In genomic region chr15:70494529-70494860, GRCh38 we compare ENCODE assay signal across 12 cellular contexts.
A peak's percentile ranks its signal among the peaks of the same experiment; 100 is the strongest.
DNase-seq lines count a peak whose midpoint lies in the region; ATAC-seq, FAIRE-seq and TF ChIP-seq lines count a peak whose summit lies in the region.
"Had no signal": no experiment of that assay in that cellular context is flagged by ENCODE, and none has a peak within 500 bp of the region (broad histone marks: within the 10 kb centered on the region; RNA-seq: fewer than 3 reads in every experiment).

No MANE protein-coding gene starts in this region.

- no peak overlapping the region for H3K4me3 ChIP-seq in tibial nerve
- no peak overlapping the region for H3K4me3 ChIP-seq in HepG2 (replicated peaks in 1 of 3; ENCODE audit: insufficient read depth in 1 of 3, low read depth in 2 of 3, low read length in 3 of 3)
- H3K4me3 ChIP-seq: sigmoid colon had no signal

- H4K20me1 ChIP-seq in HepG2 (ENCODE audit: insufficient read depth, low read length) = no peaks in the 10 kb centered on the region

- no peaks in the 10 kb centered on the region for H3K36me3 ChIP-seq in tibial nerve
- no peaks in the 10 kb centered on the region for H3K36me3 ChIP-seq in HepG2 (replicated peaks in 1 of 2; ENCODE audit: control insufficient read depth in 1 of 2, insufficient read depth in 2 of 2, low read length in 2 of 2)
- H3K36me3 ChIP-seq: sigmoid colon had no signal

- H3K4me1 ChIP-seq in tibial nerve (peaks cover 0 to 41% (median 27%) of the 10 kb centered on the region in 4 donors), HepG2 (ENCODE audit: insufficient read depth, low read length) (peaks cover 15% of the 10 kb centered on the region)

- no peak for TF ChIP-seq CTCF in tibial nerve (IDR thresholded peaks at IDR 0.05)
- TF ChIP-seq CTCF in HepG2 (CRISPR knock-in tag; IDR thresholded peaks at IDR 0.05) = no peak

- H3K4me3 Mint-ChIP-seq in activated naive CD4-positive, alpha-beta T cell treated with anti-CD3 and anti-CD28 coated beads, Interleukin-2, amount 50 U/mL, for 24 hours = no peak overlapping the region
- no peak overlapping the region for H3K4me3 Mint-ChIP-seq in activated T-helper 1 cell treated with anti-CD3 and anti-CD28 coated beads, Interleukin-12 subunit alpha, Interleukin-12 subunit beta, Interleukin-2, Interleukin-4 antibody, amounts not matched to agents 30 ng/mL and 10 ng/mL and 1 ng/mL, durations not matched to agents 14 hours and 24 hours and 36 hours
- peak overlapping the region in 3 of 5 donors; percentile 30 to 37 (median 30) for H3K4me3 Mint-ChIP-seq in immature natural killer cell
- H3K4me3 Mint-ChIP-seq: central memory CD8-positive, alpha-beta T cell had no signal

- H3K9me3 Mint-ChIP-seq in activated naive CD4-positive, alpha-beta T cell treated with anti-CD3 and anti-CD28 coated beads, Interleukin-2, amount 50 U/mL, for 24 hours = no peaks in the 10 kb centered on the region
- no peaks in the 10 kb centered on the region for H3K9me3 Mint-ChIP-seq in activated naive CD4-positive, alpha-beta T cell treated with anti-CD3 and anti-CD28 coated beads, Interleukin-2, amount 50 U/mL, for 72 hours
- no peaks in the 10 kb centered on the region for H3K9me3 Mint-ChIP-seq in activated T-helper 1 cell treated with anti-CD3 and anti-CD28 coated beads, Interleukin-12 subunit alpha, Interleukin-12 subunit beta, Interleukin-2, Interleukin-4 antibody, amounts not matched to agents 30 ng/mL and 10 ng/mL and 1 ng/mL, durations not matched to agents 14 hours and 24 hours and 36 hours
- no peaks in the 10 kb centered on the region for H3K9me3 Mint-ChIP-seq in immature natural killer cell
- H3K9me3 Mint-ChIP-seq: central memory CD8-positive, alpha-beta T cell had no signal

- no peak overlapping the region for H3K9ac ChIP-seq in HepG2 (ENCODE audit: insufficient read depth, low read depth, low read length)

- no peaks in the 10 kb centered on the region for H3K27me3 Mint-ChIP-seq in activated naive CD4-positive, alpha-beta T cell treated with anti-CD3 and anti-CD28 coated beads, Interleukin-2, amount 50 U/mL, for 24 hours
- H3K27me3 Mint-ChIP-seq in activated T-helper 1 cell treated with anti-CD3 and anti-CD28 coated beads, Interleukin-12 subunit alpha, Interleukin-12 subunit beta, Interleukin-2, Interleukin-4 antibody, amounts not matched to agents 30 ng/mL and 10 ng/mL and 1 ng/mL, durations not matched to agents 14 hours and 24 hours and 36 hours (ENCODE audit: insufficient read depth) = peaks cover 24% of the 10 kb centered on the region
- peaks cover 17 to 40% (median 34%) of the 10 kb centered on the region in 3 donors for H3K27me3 Mint-ChIP-seq in immature natural killer cell (ENCODE audit: low read depth in 3 of 3)
- H3K27me3 Mint-ChIP-seq: central memory CD8-positive, alpha-beta T cell had no signal

- no peak overlapping the region for H2AFZ ChIP-seq in HepG2 (ENCODE audit: low read length)

- H3K27ac Mint-ChIP-seq in activated naive CD4-positive, alpha-beta T cell treated with anti-CD3 and anti-CD28 coated beads, Interleukin-2, amount 50 U/mL, for 24 hours = peak overlapping the region; percentile 89
- peak overlapping the region in 1 of 2 donors; percentile 27 for H3K27ac Mint-ChIP-seq in activated naive CD4-positive, alpha-beta T cell treated with anti-CD3 and anti-CD28 coated beads, Interleukin-2, amount 50 U/mL, for 72 hours
- H3K27ac Mint-ChIP-seq in activated T-helper 1 cell treated with anti-CD3 and anti-CD28 coated beads, Interleukin-12 subunit alpha, Interleukin-12 subunit beta, Interleukin-2, Interleukin-4 antibody, amounts not matched to agents 30 ng/mL and 10 ng/mL and 1 ng/mL, durations not matched to agents 14 hours and 24 hours and 36 hours = peak overlapping the region; percentile 41
- H3K27ac Mint-ChIP-seq in immature natural killer cell = peak overlapping the region in 1 of 6 donors; percentile 16

- TF ChIP-seq EP300 in tibial nerve (IDR thresholded peaks at IDR 0.05) (no peak), HepG2 (IDR thresholded peaks at IDR 0.05; ENCODE audit: low read depth in 2 of 2, low read length in 2 of 2) (no peak), HepG2 (CRISPR knock-in tag; IDR thresholded peaks at IDR 0.05; ENCODE audit: borderline replicate concordance) (no peak)

- no peak for FAIRE-seq in HepG2 (lab: Jason Lieb, UNC)

- in situ Hi-C loops in HepG2 (cut with HindIII; ENCODE audit: extremely low pct_ligation_motif_present, low pct_unique_long_range_greater_than_20kb) = no loop called here

- H3K79me2 ChIP-seq in HepG2 (ENCODE audit: insufficient read depth, low read length) = no peaks in the 10 kb centered on the region

- TF ChIP-seq POLR2A in tibial nerve (IDR thresholded peaks at IDR 0.05) (no peak), HepG2 (IDR thresholded peaks at IDR 0.05; ENCODE audit: insufficient read depth in 1 of 2, low read depth in 2 of 2, low read length in 2 of 2) (no peak)

- H3K4me2 ChIP-seq in HepG2 (ENCODE audit: low read depth, low read length) = no peak overlapping the region

- intact Hi-C loops in activated T-helper 1 cell treated with anti-CD3 and anti-CD28 coated beads, Interleukin-12 subunit alpha, Interleukin-12 subunit beta, Interleukin-2, Interleukin-4 antibody, amounts not matched to agents 30 ng/mL and 10 ng/mL and 1 ng/mL, durations not matched to agents 14 hours and 24 hours and 36 hours (cut with micrococcal nuclease) = loop anchor here (1.0 to 5.0 kb wide), 3 partner anchors 8 to 178 kb away; no protein-coding TSS in a partner anchor
- intact Hi-C loops in HepG2 (cut with micrococcal nuclease; ENCODE audit: unreplicated experiment) = no loop called here

- ATAC-seq in activated naive CD4-positive, alpha-beta T cell treated with anti-CD3 and anti-CD28 coated beads, Interleukin-2, amount 50 U/mL, for 72 hours = no peak
- no peak for ATAC-seq in HepG2

- H3K4me1 Mint-ChIP-seq in activated naive CD4-positive, alpha-beta T cell treated with anti-CD3 and anti-CD28 coated beads, Interleukin-2, amount 50 U/mL, for 24 hours = peaks cover 83% of the 10 kb centered on the region
- peaks cover 85% of the 10 kb centered on the region for H3K4me1 Mint-ChIP-seq in activated T-helper 1 cell treated with anti-CD3 and anti-CD28 coated beads, Interleukin-12 subunit alpha, Interleukin-12 subunit beta, Interleukin-2, Interleukin-4 antibody, amounts not matched to agents 30 ng/mL and 10 ng/mL and 1 ng/mL, durations not matched to agents 14 hours and 24 hours and 36 hours (ENCODE audit: low read depth)
- H3K4me1 Mint-ChIP-seq in immature natural killer cell = peaks cover 74 to 81% of the 10 kb centered on the region in 2 donors

- 90 to 91% methylated on average over 4 of the region's 4 CpGs for WGBS in tibial nerve, 2 donors
- WGBS in HepG2 (ENCODE audit: low lambda C conversion rate) = 32% methylated on average over 4 of the region's 4 CpGs

- BruUV-seq in HepG2 (replicated peaks; lab: Mats Ljungman, UMichigan) = no TSS peak

- H3K36me3 Mint-ChIP-seq in activated naive CD4-positive, alpha-beta T cell treated with anti-CD3 and anti-CD28 coated beads, Interleukin-2, amount 50 U/mL, for 24 hours = no peaks in the 10 kb centered on the region
- no peaks in the 10 kb centered on the region for H3K36me3 Mint-ChIP-seq in activated naive CD4-positive, alpha-beta T cell treated with anti-CD3 and anti-CD28 coated beads, Interleukin-2, amount 50 U/mL, for 72 hours
- peaks cover 2% of the 10 kb centered on the region for H3K36me3 Mint-ChIP-seq in activated T-helper 1 cell treated with anti-CD3 and anti-CD28 coated beads, Interleukin-12 subunit alpha, Interleukin-12 subunit beta, Interleukin-2, Interleukin-4 antibody, amounts not matched to agents 30 ng/mL and 10 ng/mL and 1 ng/mL, durations not matched to agents 14 hours and 24 hours and 36 hours (ENCODE audit: low read depth)
- H3K36me3 Mint-ChIP-seq in immature natural killer cell = no peaks in the 10 kb centered on the region

- H3K27ac ChIP-seq in tibial nerve = peak overlapping the region in 3 of 4 donors; percentile 36 to 53 (median 46)
- no peak overlapping the region for H3K27ac ChIP-seq in HepG2 (ENCODE audit: extremely low read length, insufficient read depth, low read length)
- H3K27ac ChIP-seq: sigmoid colon had no signal

- POLR2A ChIA-PET in HepG2 (lab: Yijun Ruan, JAX) = no interaction called here

- H3K27me3 ChIP-seq in tibial nerve (no peaks in the 10 kb centered on the region), HepG2 (ENCODE audit: control insufficient read depth in 1 of 2, insufficient read depth in 2 of 2, low read length in 2 of 2) (peaks cover 0 to 23% of the 10 kb centered on the region in 2 experiments; a peak in 3 of 5 replicates)
- H3K27me3 ChIP-seq: sigmoid colon had no signal

- DNase-seq in activated naive CD4-positive, alpha-beta T cell treated with anti-CD3 and anti-CD28 coated beads, Interleukin-2, amount 50 U/mL, for 72 hours (ENCODE audit: low spot score in 2 of 2) = no peak
- DNase-seq in activated T-helper 1 cell treated with anti-CD3 and anti-CD28 coated beads, Interleukin-12 subunit alpha, Interleukin-12 subunit beta, Interleukin-2, Interleukin-4 antibody, amounts not matched to agents 30 ng/mL and 10 ng/mL and 1 ng/mL, durations not matched to agents 14 hours and 24 hours and 36 hours (ENCODE audit: low spot score) = no peak
- DNase-seq in immature natural killer cell (no peak), tibial nerve (ENCODE audit: low spot score in 2 of 2) (no peak), DMS114 treated with DMSO at 0.1 percent for 48 hours (lab: John Stamatoyannopoulos, UW; ENCODE audit: unreplicated experiment) (no peak), HepG2 (ENCODE audit: low spot score) (no peak)
- DNase-seq in activated T-cell treated with anti-CD3 and anti-CD28 coated beads, Interleukin-2, amount 50 U/mL, for 48 hours = no peak
- DNase-seq: DMS 273 treated with DMSO at 0.1 percent for 48 hours, NCI-H2081 treated with DMSO at 0.1 percent for 48 hours, sigmoid colon had no signal

- TF ChIP-seq RAD21 in HepG2 (CRISPR knock-in tag; IDR thresholded peaks at IDR 0.05) = no peak

- CTCF ChIA-PET in HepG2 (lab: Yijun Ruan, JAX; ENCODE audit: low intra/inter-chr PET ratio, low total read pairs) = no interaction called here

- no peaks in the 10 kb centered on the region for H3K9me3 ChIP-seq in tibial nerve
- H3K9me3 ChIP-seq in HepG2 (ENCODE audit: low read length) = no peaks in the 10 kb centered on the region
- H3K9me3 ChIP-seq: sigmoid colon had no signal

TF ChIP-seq in HepG2, 621 proteins besides CTCF, POLR2A, EP300 and RAD21:
- no peak for TF ChIP-seq YEATS4 (CRISPR knock-in tag; IDR thresholded peaks at IDR 0.05; ENCODE audit: borderline replicate concordance)
- TF ChIP-seq, protein P1, sequence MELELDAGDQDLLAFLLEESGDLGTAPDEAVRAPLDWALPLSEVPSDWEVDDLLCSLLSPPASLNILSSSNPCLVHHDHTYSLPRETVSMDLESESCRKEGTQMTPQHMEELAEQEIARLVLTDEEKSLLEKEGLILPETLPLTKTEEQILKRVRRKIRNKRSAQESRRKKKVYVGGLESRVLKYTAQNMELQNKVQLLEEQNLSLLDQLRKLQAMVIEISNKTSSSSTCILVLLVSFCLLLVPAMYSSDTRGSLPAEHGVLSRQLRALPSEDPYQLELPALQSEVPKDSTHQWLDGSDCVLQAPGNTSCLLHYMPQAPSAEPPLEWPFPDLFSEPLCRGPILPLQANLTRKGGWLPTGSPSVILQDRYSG (CRISPR knock-in tag; IDR thresholded peaks at IDR 0.05) = no peak
TF ChIP-seq in HepG2: peak in this region for 0.

Comparison
In these comparisons a context has a peak if more than half of its experiments do, and no peak if none do; other contexts are left out.
1. H3K4me3 Mint-ChIP-seq: peak in immature natural killer cell (3 of 5); none in activated naive CD4-positive, alpha-beta T cell treated with anti-CD3 and anti-CD28 coated beads, Interleukin-2, amount 50 U/mL, for 24 hours (single experiment) and activated T-helper 1 cell treated with anti-CD3 and anti-CD28 coated beads, Interleukin-12 subunit alpha, Interleukin-12 subunit beta, Interleukin-2, Interleukin-4 antibody, amounts not matched to agents 30 ng/mL and 10 ng/mL and 1 ng/mL, durations not matched to agents 14 hours and 24 hours and 36 hours (single experiment).